Comparison of ENCODE assay signal across 10 cellular contexts in the genomic region with DNA sequence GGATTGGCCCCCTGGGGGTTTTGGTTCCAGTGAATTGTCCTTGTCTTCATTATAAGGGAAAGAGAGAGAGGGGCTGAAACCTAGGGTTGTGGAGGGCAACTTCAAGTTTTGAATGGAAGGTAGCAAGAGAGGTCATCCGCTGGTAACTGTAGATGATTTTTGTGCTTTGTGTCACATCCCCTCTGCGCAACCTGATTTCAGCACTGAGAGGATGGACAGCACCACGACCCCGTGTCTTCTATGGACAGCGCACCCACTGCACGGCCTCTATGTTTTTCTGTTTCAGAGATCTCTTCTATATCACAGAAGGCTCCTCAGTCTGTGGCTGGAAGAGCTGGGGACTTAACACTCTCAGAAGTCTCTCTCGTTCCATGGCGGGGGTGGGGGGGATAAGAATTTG.
A peak's percentile ranks its signal among the peaks of the same experiment; 100 is the strongest.
DNase-seq lines count a peak whose midpoint lies in the region; ATAC-seq and TF ChIP-seq lines count a peak whose summit lies in the region.
"Had no signal": no experiment of that assay in that cellular context is flagged by ENCODE, and none has a peak within 500 bp of the region (broad histone marks: within the 10 kb centered on the region; RNA-seq: fewer than 3 reads in every experiment).

No MANE protein-coding gene starts in this region.

- ATAC-seq in WTC11: 0 out of 2 replicates have a peak, but pooled peaks have one; percentile 39
- no peak for ATAC-seq in HG03378 (IDR thresholded peaks at IDR 0.05; ENCODE audit: unreplicated experiment)
- ATAC-seq in HG02981 (IDR thresholded peaks at IDR 0.05; ENCODE audit: unreplicated experiment): no peak
- ATAC-seq: activated T-helper 17 cell treated with anti-CD3 and anti-CD28 coated beads, Interleukin-2, amount 50 U/mL, for 72 hours had no signal

- TF ChIP-seq CTCF in WTC11 (IDR thresholded peaks at IDR 0.05): no peak

- no peaks in the 10 kb centered on the region for H3K9me3 Mint-ChIP-seq in WTC11
- H3K9me3 Mint-ChIP-seq: activated T-helper 17 cell treated with anti-CD3 and anti-CD28 coated beads, Interleukin-2, amount 50 U/mL, for 72 hours had no signal

- no peak overlapping the region for H3K4me3 Mint-ChIP-seq in WTC11
- H3K4me3 Mint-ChIP-seq: activated T-helper 17 cell treated with anti-CD3 and anti-CD28 coated beads, Interleukin-2, amount 50 U/mL, for 72 hours had no signal

- no peaks in the 10 kb centered on the region for H3K4me1 Mint-ChIP-seq in WTC11

- no peaks in the 10 kb centered on the region for H3K36me3 Mint-ChIP-seq in WTC11

- H3K27ac Mint-ChIP-seq in WTC11: no peak overlapping the region
- H3K27ac Mint-ChIP-seq: activated T-helper 17 cell treated with anti-CD3 and anti-CD28 coated beads, Interleukin-2, amount 50 U/mL, for 72 hours had no signal

- POLR2A ChIA-PET in WTC11 (lab: Charles Lee): no interaction called here

- CTCF ChIA-PET in WTC11 (lab: Charles Lee): no interaction called here

- DNase-seq in DMS53 (lab: John Stamatoyannopoulos, UW) (peak; percentile 28), DMS53 treated with DMSO at 0.1 percent for 48 hours (lab: John Stamatoyannopoulos, UW; ENCODE audit: unreplicated experiment) (no peak), HT1080 (ENCODE audit: low read depth) (peak; percentile 5), WTC11 (ENCODE audit: low spot score) (peak; percentile 56), iris pigment epithelial cell (ENCODE audit: low read depth) (peak; percentile 6), kidney tubule cell (ENCODE audit: low spot score) (no peak)
- DNase-seq: T1000 had no signal

- peaks cover 28% of the 10 kb centered on the region for H3K27me3 Mint-ChIP-seq in WTC11 (ENCODE audit: low read depth)
- H3K27me3 Mint-ChIP-seq: activated T-helper 17 cell treated with anti-CD3 and anti-CD28 coated beads, Interleukin-2, amount 50 U/mL, for 72 hours had no signal

TF ChIP-seq in WTC11, 78 proteins besides CTCF, POLR2A, EP300 and RAD21 (continues in another document):
- no peak for TF ChIP-seq ATF1 (CRISPR knock-in tag; IDR thresholded peaks at IDR 0.05)
- TF ChIP-seq MXD4 (CRISPR knock-in tag; IDR thresholded peaks at IDR 0.05; ENCODE audit: borderline replicate concordance): no peak
- peak; percentile 48; the same call in 1 of the 2 replicates for TF ChIP-seq ZNF219 (CRISPR knock-in tag; IDR thresholded peaks at IDR 0.05; ENCODE audit: borderline replicate concordance)
- TF ChIP-seq, protein P1, sequence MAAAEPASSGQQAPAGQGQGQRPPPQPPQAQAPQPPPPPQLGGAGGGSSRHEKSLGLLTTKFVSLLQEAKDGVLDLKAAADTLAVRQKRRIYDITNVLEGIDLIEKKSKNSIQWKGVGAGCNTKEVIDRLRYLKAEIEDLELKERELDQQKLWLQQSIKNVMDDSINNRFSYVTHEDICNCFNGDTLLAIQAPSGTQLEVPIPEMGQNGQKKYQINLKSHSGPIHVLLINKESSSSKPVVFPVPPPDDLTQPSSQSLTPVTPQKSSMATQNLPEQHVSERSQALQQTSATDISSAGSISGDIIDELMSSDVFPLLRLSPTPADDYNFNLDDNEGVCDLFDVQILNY (CRISPR knock-in tag; IDR thresholded peaks at IDR 0.05): no peak
- no peak for TF ChIP-seq ZNF317 (CRISPR knock-in tag; IDR thresholded peaks at IDR 0.05; ENCODE audit: borderline replicate concordance, low read depth)
- TF ChIP-seq, protein P2, sequence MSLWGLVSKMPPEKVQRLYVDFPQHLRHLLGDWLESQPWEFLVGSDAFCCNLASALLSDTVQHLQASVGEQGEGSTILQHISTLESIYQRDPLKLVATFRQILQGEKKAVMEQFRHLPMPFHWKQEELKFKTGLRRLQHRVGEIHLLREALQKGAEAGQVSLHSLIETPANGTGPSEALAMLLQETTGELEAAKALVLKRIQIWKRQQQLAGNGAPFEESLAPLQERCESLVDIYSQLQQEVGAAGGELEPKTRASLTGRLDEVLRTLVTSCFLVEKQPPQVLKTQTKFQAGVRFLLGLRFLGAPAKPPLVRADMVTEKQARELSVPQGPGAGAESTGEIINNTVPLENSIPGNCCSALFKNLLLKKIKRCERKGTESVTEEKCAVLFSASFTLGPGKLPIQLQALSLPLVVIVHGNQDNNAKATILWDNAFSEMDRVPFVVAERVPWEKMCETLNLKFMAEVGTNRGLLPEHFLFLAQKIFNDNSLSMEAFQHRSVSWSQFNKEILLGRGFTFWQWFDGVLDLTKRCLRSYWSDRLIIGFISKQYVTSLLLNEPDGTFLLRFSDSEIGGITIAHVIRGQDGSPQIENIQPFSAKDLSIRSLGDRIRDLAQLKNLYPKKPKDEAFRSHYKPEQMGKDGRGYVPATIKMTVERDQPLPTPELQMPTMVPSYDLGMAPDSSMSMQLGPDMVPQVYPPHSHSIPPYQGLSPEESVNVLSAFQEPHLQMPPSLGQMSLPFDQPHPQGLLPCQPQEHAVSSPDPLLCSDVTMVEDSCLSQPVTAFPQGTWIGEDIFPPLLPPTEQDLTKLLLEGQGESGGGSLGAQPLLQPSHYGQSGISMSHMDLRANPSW (CRISPR knock-in tag; conservative IDR thresholded peaks at IDR 0.05; ENCODE audit: low read depth): no peak
- TF ChIP-seq JUN (CRISPR knock-in tag; IDR thresholded peaks at IDR 0.05): peak; percentile 91
- TF ChIP-seq SMAD4 (CRISPR knock-in tag; IDR thresholded peaks at IDR 0.05): peak; percentile 54; the same call in 1 of the 2 replicates
- peak; percentile 62; the same call in 1 of the 2 replicates for TF ChIP-seq ESRRA (CRISPR knock-in tag; IDR thresholded peaks at IDR 0.05; ENCODE audit: borderline replicate concordance)
- peak; percentile 88; the same call in 1 of the 2 replicates for TF ChIP-seq ARID4B (CRISPR knock-in tag; IDR thresholded peaks at IDR 0.05; ENCODE audit: borderline replicate concordance)
- TF ChIP-seq IRF1 (CRISPR knock-in tag; IDR thresholded peaks at IDR 0.05): no peak
- 0 out of 2 replicates have a peak, but pooled peaks have one; percentile 43 for TF ChIP-seq MYBL2 (CRISPR knock-in tag; IDR thresholded peaks at IDR 0.05)
- TF ChIP-seq, protein P3, sequence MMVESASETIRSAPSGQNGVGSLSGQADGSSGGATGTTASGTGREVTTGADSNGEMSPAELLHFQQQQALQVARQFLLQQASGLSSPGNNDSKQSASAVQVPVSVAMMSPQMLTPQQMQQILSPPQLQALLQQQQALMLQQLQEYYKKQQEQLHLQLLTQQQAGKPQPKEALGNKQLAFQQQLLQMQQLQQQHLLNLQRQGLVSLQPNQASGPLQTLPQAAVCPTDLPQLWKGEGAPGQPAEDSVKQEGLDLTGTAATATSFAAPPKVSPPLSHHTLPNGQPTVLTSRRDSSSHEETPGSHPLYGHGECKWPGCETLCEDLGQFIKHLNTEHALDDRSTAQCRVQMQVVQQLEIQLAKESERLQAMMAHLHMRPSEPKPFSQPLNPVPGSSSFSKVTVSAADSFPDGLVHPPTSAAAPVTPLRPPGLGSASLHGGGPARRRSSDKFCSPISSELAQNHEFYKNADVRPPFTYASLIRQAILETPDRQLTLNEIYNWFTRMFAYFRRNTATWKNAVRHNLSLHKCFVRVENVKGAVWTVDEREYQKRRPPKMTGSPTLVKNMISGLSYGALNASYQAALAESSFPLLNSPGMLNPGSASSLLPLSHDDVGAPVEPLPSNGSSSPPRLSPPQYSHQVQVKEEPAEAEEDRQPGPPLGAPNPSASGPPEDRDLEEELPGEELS (CRISPR knock-in tag; IDR thresholded peaks at IDR 0.05): 0 out of 2 replicates have a peak, but pooled peaks have one; percentile 76
- 0 out of 2 replicates have a peak, but pooled peaks have one; percentile 27 for TF ChIP-seq TEAD4 (CRISPR knock-in tag; IDR thresholded peaks at IDR 0.05)
- TF ChIP-seq RELA (CRISPR knock-in tag; IDR thresholded peaks at IDR 0.05; ENCODE audit: borderline replicate concordance): 0 out of 2 replicates have a peak, but pooled peaks have one; percentile 48
- peak; percentile 46; the same call in 1 of the 2 replicates for TF ChIP-seq FOXK1 (CRISPR knock-in tag; IDR thresholded peaks at IDR 0.05)
- TF ChIP-seq PRRX2 (CRISPR knock-in tag; IDR thresholded peaks at IDR 0.05): no peak
- 0 out of 2 replicates have a peak, but pooled peaks have one; percentile 41 for TF ChIP-seq TEAD1 (CRISPR knock-in tag; IDR thresholded peaks at IDR 0.05)

Comparison
In these comparisons a context has a peak if more than half of its experiments do, and no peak if none do; other contexts are left out.
1. DNase-seq: peak in DMS53 (single experiment), HT1080 (single experiment), WTC11 (single experiment) and iris pigment epithelial cell (single experiment); none in DMS53 treated with DMSO at 0.1 percent for 48 hours (single experiment) and kidney tubule cell (single experiment).